In the genomic region with DNA sequence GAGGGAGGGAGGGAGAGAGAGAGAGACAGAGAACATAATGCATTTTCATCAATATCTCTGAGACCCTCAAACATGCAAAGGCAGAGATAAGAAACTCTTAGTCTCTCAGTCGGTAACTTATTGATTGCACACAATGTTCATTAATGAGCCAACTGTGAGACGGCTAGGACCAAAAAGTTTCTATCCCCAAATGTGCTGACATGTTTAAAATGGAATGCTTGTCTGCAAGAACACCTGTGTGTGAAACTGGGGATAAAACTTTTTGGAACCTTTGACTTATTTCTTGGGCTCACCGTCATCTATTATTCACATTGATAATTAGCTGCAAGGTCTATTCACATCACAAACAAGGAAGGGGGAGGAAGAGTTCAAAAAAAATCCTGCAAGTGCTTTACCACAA, we compare ENCODE assay signal across 2 cellular contexts.
TF ChIP-seq lines count a peak whose summit lies in the region.

No MANE protein-coding gene starts in this region.

TF ChIP-seq in HepG2, 621 proteins besides CTCF, POLR2A, EP300 and RAD21:
- peak; percentile 65 to 82 for TF ChIP-seq MAFK (conservative IDR thresholded peaks at IDR 0.05 in 1 of 2, IDR thresholded peaks at IDR 0.05 in 1 of 2; ENCODE audit: low read length in 2 of 2)
- peak; percentile 62 for TF ChIP-seq MAFF (IDR thresholded peaks at IDR 0.05; ENCODE audit: low read depth, low read length)
- no peak for TF ChIP-seq CEBPB (IDR thresholded peaks at IDR 0.05; ENCODE audit: borderline replicate concordance, low read depth, low read length)
TF ChIP-seq in HepG2: peak in this region for 2.

TF ChIP-seq in K562, 482 proteins besides CTCF, POLR2A, EP300 and RAD21:
- TF ChIP-seq MAFG (tag; conservative IDR thresholded peaks at IDR 0.05) = 0 out of 2 replicates have a peak, but pooled peaks have one; percentile 12
- TF ChIP-seq PYGO2 (tag; IDR thresholded peaks at IDR 0.05) = no peak
- TF ChIP-seq MAFF (IDR thresholded peaks at IDR 0.05; ENCODE audit: low read length) = 0 out of 2 replicates have a peak, but pooled peaks have one; percentile 30
- TF ChIP-seq ZNF316 (IDR thresholded peaks at IDR 0.05) = peak; percentile 23; the same call in 1 of the 2 replicates
- peak; percentile 25; the same call in 1 of the 2 replicates for TF ChIP-seq MAFK (IDR thresholded peaks at IDR 0.05; ENCODE audit: low read length)
- TF ChIP-seq, protein P1, sequence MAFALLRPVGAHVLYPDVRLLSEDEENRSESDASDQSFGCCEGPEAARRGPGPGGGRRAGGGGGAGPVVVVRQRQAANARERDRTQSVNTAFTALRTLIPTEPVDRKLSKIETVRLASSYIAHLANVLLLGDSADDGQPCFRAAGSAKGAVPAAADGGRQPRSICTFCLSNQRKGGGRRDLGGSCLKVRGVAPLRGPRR (CRISPR knock-in tag; IDR thresholded peaks at IDR 0.05) = no peak
- TF ChIP-seq NBN (IDR thresholded peaks at IDR 0.05; ENCODE audit: low read depth) = no peak
TF ChIP-seq in K562: peak in this region for 4.
